27 cellular contexts compared by ENCODE assay signal in genomic region chr5:98783051-98783649, GRCh38. TPM values are rescaled to one million over a fixed set of nuclear protein-coding genes. Genes with fewer than 3 reads are reported as not detected.
A peak's percentile ranks its signal among the peaks of the same experiment; 100 is the strongest.
DNase-seq lines count a peak whose midpoint lies in the region; ATAC-seq, FAIRE-seq and TF ChIP-seq lines count a peak whose summit lies in the region.
"Had no signal": no experiment of that assay in that cellular context is flagged by ENCODE, and none has a peak within 500 bp of the region (broad histone marks: within the 10 kb centered on the region; RNA-seq: fewer than 3 reads in every experiment).

No MANE protein-coding gene starts in this region.

- TF ChIP-seq POLR2A in gastroesophageal sphincter (IDR thresholded peaks at IDR 0.05) (no peak), stomach (IDR thresholded peaks at IDR 0.05) (no peak), lower leg skin (IDR thresholded peaks at IDR 0.05) (no peak)

- H3K36me3 ChIP-seq in GM23248 (ENCODE audit: low read depth) (peaks cover 95% of the 10 kb centered on the region), gastroesophageal sphincter (peaks cover 3 to 57% of the 10 kb centered on the region in 2 donors), stomach (peaks cover 3 to 35% (median 27%) of the 10 kb centered on the region in 4 donors), kidney (ENCODE audit: control insufficient read depth in 1 of 2, insufficient read depth in 2 of 2, low read length in 2 of 2) (peaks cover 3 to 5% of the 10 kb centered on the region in 2 donors)
- H3K36me3 ChIP-seq: uterus had no signal

- peaks cover 93% of the 10 kb centered on the region for H3K4me1 ChIP-seq in GM23248 (ENCODE audit: insufficient read depth)
- peaks cover 46 to 100% (median 57%) of the 10 kb centered on the region in 3 donors for H3K4me1 ChIP-seq in gastroesophageal sphincter
- peaks cover 60 to 98% (median 85%) of the 10 kb centered on the region in 4 donors for H3K4me1 ChIP-seq in stomach
- peaks cover 4 to 5% of the 10 kb centered on the region in 2 donors for H3K4me1 ChIP-seq in kidney (ENCODE audit: control insufficient read depth in 1 of 2, insufficient read depth in 1 of 2, low read depth in 1 of 2, low read length in 2 of 2)

- peaks cover 100% of the 10 kb centered on the region for H3K79me2 ChIP-seq in GM23248 (ENCODE audit: insufficient read depth)

- H3K27me3 ChIP-seq in GM23248 (replicated peaks; ENCODE audit: insufficient read depth) (no peaks in the 10 kb centered on the region), gastroesophageal sphincter (no peaks in the 10 kb centered on the region), stomach (no peaks in the 10 kb centered on the region)
- H3K27me3 ChIP-seq: BLaER1, uterus had no signal

- intact Hi-C loops in stomach (cut with DNase I; ENCODE audit: low total_unique reads) (no loop called here), kidney (cut with DNase I) (no loop called here), lower leg skin (cut with DNase I; ENCODE audit: low total_unique reads) (no loop called here)

- H3K9me2 ChIP-seq in GM23248 (ENCODE audit: insufficient read depth) = no peaks in the 10 kb centered on the region

- ATAC-seq in SK-N-SH treated with all-trans-retinoic acid at 6 μM for 48 hours = peak; percentile 13; the same call in 1 of the 3 replicates
- ATAC-seq in gastroesophageal sphincter = no peak
- ATAC-seq: activated CD4-positive, CD25-positive, alpha-beta regulatory T cell treated with anti-CD3 and anti-CD28 coated beads, Interleukin-2, amount 50 U/mL, for 24 hours; effector memory CD8-positive, alpha-beta T cell; natural killer cell; stimulated activated effector memory CD8-positive, alpha-beta T cell treated with anti-CD3 and anti-CD28 coated beads, Interleukin-12 subunit alpha, Interleukin-12 subunit beta, amount 100 ng/mL, for 72 hours; T-helper 17 cell had no signal

- no peaks in the 10 kb centered on the region for H3K9me3 ChIP-seq in GM23248 (ENCODE audit: low read depth)
- H3K9me3 ChIP-seq in gastroesophageal sphincter = no peaks in the 10 kb centered on the region
- no peaks in the 10 kb centered on the region for H3K9me3 ChIP-seq in stomach
- no peaks in the 10 kb centered on the region for H3K9me3 ChIP-seq in kidney (ENCODE audit: control insufficient read depth in 1 of 2, low read length in 2 of 2)
- H3K9me3 ChIP-seq: BLaER1, uterus had no signal

- H3K4me3 ChIP-seq in GM23248 (peak overlapping the region; percentile 99; the same call in 1 of the 2 replicates), gastroesophageal sphincter (peak overlapping the region in 1 of 2 donors; percentile 4), stomach (no peak overlapping the region), kidney (ENCODE audit: low read length in 2 of 2) (no peak overlapping the region), lower leg skin (ENCODE audit: low read depth, poor library complexity, severe bottlenecking) (no peak overlapping the region)
- H3K4me3 ChIP-seq: BLaER1, coronary artery, SK-N-MC, uterus had no signal

- DNase-seq in GM23248 (peak; percentile 11), stomach (no peak), HEK293T (ENCODE audit: extremely low spot score) (no peak), kidney (no peak), lower leg skin (ENCODE audit: low spot score in 2 of 2) (no peak)
- DNase-seq: activated CD4-positive, alpha-beta T cell treated with anti-CD3 and anti-CD28 coated beads, Interleukin-2, amount 50 U/mL, for 48 hours; activated gamma-delta T cell treated with Interleukin-2 at 50 U/mL for 16 hours; activated naive CD8-positive, alpha-beta T cell treated with anti-CD3 and anti-CD28 coated beads, Interleukin-2, amount 10 ng/mL, durations not matched to agents 7 days and 5 days; activated T-cell treated with anti-CD3 and anti-CD28 coated beads, Interleukin-2, amount 50 U/mL, for 48 hours; aorta; effector memory CD8-positive, alpha-beta T cell; natural killer cell; NCI-H1048; NCI-H1694; NCI-H446 treated with DMSO at 0.1 percent for 48 hours; occipital lobe; RPMI8226; T-helper 17 cell; uterus had no signal

- H3K9ac ChIP-seq in GM23248 = 0 out of 2 replicates have a peak overlapping the region, but pooled peaks have one; percentile 52
- no peak overlapping the region for H3K9ac ChIP-seq in kidney (ENCODE audit: low read length in 2 of 2)
- H3K9ac ChIP-seq: BLaER1 had no signal

- no peak for TF ChIP-seq EP300 in gastroesophageal sphincter (IDR thresholded peaks at IDR 0.05)
- TF ChIP-seq EP300 in stomach (IDR thresholded peaks at IDR 0.05) = no peak

- CTCF ChIA-PET in HEK293T (lab: Yijun Ruan, JAX) = no interaction called here

- H3K27ac ChIP-seq in GM23248 (0 out of 2 replicates have a peak overlapping the region, but pooled peaks have one; percentile 94), gastroesophageal sphincter (peak overlapping the region in 3 of 4 donors; percentile 11 to 42 (median 28)), stomach (peak overlapping the region in 3 of 5 donors; percentile 10 to 17 (median 17)), kidney (ENCODE audit: low read depth in 2 of 2, low read length in 2 of 2) (no peak overlapping the region)
- H3K27ac ChIP-seq: BLaER1, coronary artery, SK-N-MC, uterus had no signal

- TF ChIP-seq CTCF in gastroesophageal sphincter (IDR thresholded peaks at IDR 0.05) = no peak
- no peak for TF ChIP-seq CTCF in stomach (IDR thresholded peaks at IDR 0.05)
- TF ChIP-seq CTCF in kidney (IDR thresholded peaks at IDR 0.05; ENCODE audit: borderline replicate concordance, extremely low read depth, insufficient read depth) = no peak
- no peak for TF ChIP-seq CTCF in lower leg skin (IDR thresholded peaks at IDR 0.05)

- no peak for FAIRE-seq in kidney (lab: Jason Lieb, UNC)
- FAIRE-seq: frontal cortex had no signal

- in situ Hi-C loops in GM23248 (cut with MboI) = loop anchor here (25.0 kb wide), 1 partner anchor 1246 kb away; no protein-coding TSS in a partner anchor

- POLR2A ChIA-PET in HEK293T (lab: Yijun Ruan, JAX) = interaction anchor here (0.8 kb wide), 1 partner anchor 12 kb away, joined by 3 read pairs; no protein-coding TSS in a partner anchor

- peaks cover 87% of the 10 kb centered on the region for H4K20me1 ChIP-seq in GM23248 (ENCODE audit: insufficient read depth)

- 54 to 56% methylated on average over 3 of the region's 3 CpGs for WGBS in GM23248 (ENCODE audit: low coverage in 1 of 2, low lambda C conversion rate in 2 of 2, missing lambda C conversion rate in 2 of 2), 2 experiments
- WGBS in gastroesophageal sphincter (ENCODE audit: low coverage in 1 of 2), 2 donors = no CpG with 5 or more reads among the region's 3 CpGs
- 14 to 65% (median 44%) methylated on average over 1 to 3 of the region's 3 CpGs for WGBS in stomach, 5 donors
- WGBS in lower leg skin, 2 donors = 41 to 47% methylated on average over 3 of the region's 3 CpGs

- peak overlapping the region; percentile 88 for H3K4me2 ChIP-seq in GM23248 (ENCODE audit: unreplicated experiment)
- H3K4me2 ChIP-seq: BLaER1 had no signal

- H2AFZ ChIP-seq in GM23248 = no peak overlapping the region

- peaks cover 98% of the 10 kb centered on the region for H3F3A ChIP-seq in GM23248 (ENCODE audit: insufficient read depth)

TF ChIP-seq in SK-N-SH treated with all-trans-retinoic acid at 6 μM for 48 hours, 23 proteins besides CTCF, POLR2A, EP300 and RAD21 (continues in another document):
- no peak for TF ChIP-seq TCF4 (CRISPR knock-in tag; IDR thresholded peaks at IDR 0.05; ENCODE audit: borderline replicate concordance)
- TF ChIP-seq GLIS3 (CRISPR knock-in tag; IDR thresholded peaks at IDR 0.05) = no peak
- no peak for TF ChIP-seq ZFP3 (CRISPR knock-in tag; IDR thresholded peaks at IDR 0.05)
- no peak for TF ChIP-seq POU6F1 (CRISPR knock-in tag; IDR thresholded peaks at IDR 0.05; ENCODE audit: borderline replicate concordance, low read depth)
- TF ChIP-seq SNAI2 (CRISPR knock-in tag; IDR thresholded peaks at IDR 0.05) = no peak

TF ChIP-seq in HEK293T, 16 proteins besides CTCF, POLR2A, EP300 and RAD21:
- no peak for TF ChIP-seq ARNT (IDR thresholded peaks at IDR 0.05)
- TF ChIP-seq L3MBTL2 (conservative IDR thresholded peaks at IDR 0.05) = no peak
- no peak for TF ChIP-seq PKNOX1 (IDR thresholded peaks at IDR 0.05)
- no peak for TF ChIP-seq ELF4 (IDR thresholded peaks at IDR 0.05)
- TF ChIP-seq LEF1 (IDR thresholded peaks at IDR 0.05; ENCODE audit: borderline replicate concordance) = no peak
- no peak for TF ChIP-seq HDGF (IDR thresholded peaks at IDR 0.05; ENCODE audit: borderline replicate concordance)
- no peak for TF ChIP-seq FOXA1 (IDR thresholded peaks at IDR 0.05)
- no peak for TF ChIP-seq SP1 (IDR thresholded peaks at IDR 0.05)
- TF ChIP-seq FOXM1 (IDR thresholded peaks at IDR 0.05; ENCODE audit: borderline replicate concordance) = no peak
- TF ChIP-seq NFRKB (IDR thresholded peaks at IDR 0.05) = no peak
- TF ChIP-seq SUZ12 (IDR thresholded peaks at IDR 0.05) = no peak
- no peak for TF ChIP-seq TARDBP (IDR thresholded peaks at IDR 0.05)
- no peak for TF ChIP-seq ZNF384 (IDR thresholded peaks at IDR 0.05)
- no peak for TF ChIP-seq CTBP1 (IDR thresholded peaks at IDR 0.05; ENCODE audit: borderline replicate concordance)
- no peak for TF ChIP-seq BHLHE40 (IDR thresholded peaks at IDR 0.05; ENCODE audit: borderline replicate concordance)
- no peak for TF ChIP-seq FOXK2 (IDR thresholded peaks at IDR 0.05)

RNA-seq across cellular contexts. Expression of gene RGMB, which starts 9.7 kb away (rescaled TPM):
- total RNA-seq in GM23248 (2014; rRNA removed; shearing (Covaris generic)) = 195 and 201 TPM in 2 replicates
- polyA plus RNA-seq in GM23248 (2016; fragmentation: Nextera tagmentation; extraction: Ambion mirVana) (145 and 150 TPM in 2 replicates), stomach (10 to 100 TPM in 2 of 3 donors, 1 to 10 TPM in 1; 8.4 to 14.2 (median 13.7) TPM), kidney (ENCODE audit: insufficient read depth, low read depth, low replicate concordance) (4.0 TPM)
- total RNA-seq in gastroesophageal sphincter (100 to 1,000 TPM in 3 of 4 donors, 10 to 100 TPM in 1; 37.3 to 248 (median 174) TPM), stomach (100 to 1,000 TPM in 1 of 5 donors, 10 to 100 TPM in 4; 48.3 to 215 (median 79.9) TPM), kidney (12.2 TPM), lower leg skin (10 to 100 TPM; 58.5 to 75.3 (median 69.6) TPM)

Comparison
In these comparisons a context has a peak if more than half of its experiments do, and no peak if none do; other contexts are left out.
1. H3K27ac ChIP-seq: peak in GM23248 (single experiment), gastroesophageal sphincter (3 of 4) and stomach (3 of 5); none in kidney (0 of 2).